In genomic region chr12:19282133-19282532, GRCh38 we compare ENCODE assay signal across 26 cellular contexts.
DNase-seq lines count a peak whose midpoint lies in the region; ATAC-seq, FAIRE-seq and TF ChIP-seq lines count a peak whose summit lies in the region.
"Had no signal": no experiment of that assay in that cellular context is flagged by ENCODE, and none has a peak within 500 bp of the region (broad histone marks: within the 10 kb centered on the region; RNA-seq: fewer than 3 reads in every experiment).

No MANE protein-coding gene starts in this region.

- no peaks in the 10 kb centered on the region for H3K23me2 ChIP-seq in H1 (ENCODE audit: low read depth, low read length)

- H3K36me3 ChIP-seq in IMR-90 (ENCODE audit: control insufficient read depth, insufficient read depth, low read length) (peaks cover 14% of the 10 kb centered on the region), H1 (ENCODE audit: control insufficient read depth in 2 of 4, insufficient read depth in 4 of 4, low read length in 3 of 4) (peaks cover 0 to 46% (median 15%) of the 10 kb centered on the region in 4 experiments; a peak in 6 of 8 replicates)
- H3K36me3 ChIP-seq: BE2C had no signal

- no peak overlapping the region for H3K18ac ChIP-seq in IMR-90 (ENCODE audit: low read depth, low read length)
- no peak overlapping the region for H3K18ac ChIP-seq in H1 (ENCODE audit: extremely low read depth, low read length)

- H3K79me1 ChIP-seq in IMR-90 (ENCODE audit: low read depth in 1 of 2, low read length in 2 of 2), result peaks cover 0 to 4% of the 10 kb centered on the region in 2 experiments; a peak in 1 of 4 replicates
- H3K79me1 ChIP-seq in H1 (ENCODE audit: low read depth, low read length), result no peaks in the 10 kb centered on the region; the same call in 1 of the 2 replicates

- H3K27ac ChIP-seq in A549 (no peak overlapping the region), IMR-90 (ENCODE audit: insufficient read depth, low read length) (no peak overlapping the region), VCaP (peak overlapping the region; percentile 40), H1 (ENCODE audit: low read depth, low read length) (no peak overlapping the region)
- H3K27ac ChIP-seq: BLaER1 had no signal

- H2BK5ac ChIP-seq in IMR-90 (ENCODE audit: low read depth, low read length, poor library complexity, severe bottlenecking), result no peak overlapping the region
- no peak overlapping the region for H2BK5ac ChIP-seq in H1 (ENCODE audit: low read depth, low read length)

- TF ChIP-seq EP300 in A549 (IDR thresholded peaks at IDR 0.05), result no peak
- no peak for TF ChIP-seq EP300 in H1 (IDR thresholded peaks at IDR 0.05; ENCODE audit: borderline replicate concordance in 1 of 2, low read depth in 2 of 2, low read length in 2 of 2)

- H2AK5ac ChIP-seq in IMR-90 (ENCODE audit: low read depth, low read length) (no peak overlapping the region), H1 (ENCODE audit: low read depth, low read length) (no peak overlapping the region)

- BruUV-seq in IMR-90 (replicated peaks; lab: Mats Ljungman, UMichigan), result no TSS peak

- CTCF ChIA-PET in A549 (lab: Yijun Ruan, JAX), result no interaction called here
- CTCF ChIA-PET in IMR-90 (lab: Yijun Ruan, JAX), result no interaction called here
- CTCF ChIA-PET in H1 (lab: Charles Lee; ENCODE audit: partially characterized antibody), result interaction anchor here (1.0 kb wide), 1 partner anchor 9 kb away, joined by 3 read pairs; no protein-coding TSS in a partner anchor

- H3K23ac ChIP-seq in IMR-90 (ENCODE audit: low read depth, low read length) (no peak overlapping the region), H1 (ENCODE audit: insufficient read length) (no peak overlapping the region)

- no peaks in the 10 kb centered on the region for H4K20me1 ChIP-seq in IMR-90 (ENCODE audit: insufficient read depth, low read length)
- no peaks in the 10 kb centered on the region for H4K20me1 ChIP-seq in H1 (replicated peaks in 1 of 2; ENCODE audit: control insufficient read depth in 1 of 2, insufficient read depth in 2 of 2, low read length in 2 of 2)
- H4K20me1 ChIP-seq: BLaER1 had no signal

- no peaks in the 10 kb centered on the region for H3K79me2 ChIP-seq in H1 (ENCODE audit: control insufficient read depth in 1 of 2, insufficient read depth in 2 of 2, low read length in 2 of 2)

- POLR2A ChIA-PET in A549 (lab: Yijun Ruan, JAX) (no interaction called here), IMR-90 (lab: Charles Lee; ENCODE audit: unreplicated experiment) (no interaction called here), H1 (lab: Charles Lee; ENCODE audit: partially characterized antibody) (no interaction called here)

- H2BK20ac ChIP-seq in IMR-90 (ENCODE audit: low read depth, low read length) (no peak overlapping the region), H1 (ENCODE audit: low read length) (no peak overlapping the region)

- H3K14ac ChIP-seq in IMR-90 (replicated peaks; ENCODE audit: low read depth, low read length) (no peak overlapping the region), H1 (ENCODE audit: insufficient read length) (no peak overlapping the region)

- H2BK12ac ChIP-seq in H1 (ENCODE audit: low read depth, low read length), result no peak overlapping the region

- DNase-seq in A549 (ENCODE audit: low read depth in 1 of 2, low spot score in 1 of 2) (no peak), IMR-90 (no peak), H1 (ENCODE audit: low read depth in 1 of 2, low spot score in 2 of 2) (no peak), OCI-M2 (lab: John Stamatoyannopoulos, UW; ENCODE audit: unreplicated experiment) (no peak), 8988T (no peak)
- DNase-seq in stimulated activated naive CD8-positive, alpha-beta T cell treated with anti-CD3 and anti-CD28 coated beads, Interleukin-15, Interleukin-2, amounts not matched to agents 100 U/mL and 50 U/mL, for 24 hours, result no peak
- DNase-seq: ACHN; BE2C; C1 segment of cervical spinal cord; CD4-positive, alpha-beta memory T cell; CD4-positive, CD25-positive, alpha-beta regulatory T cell; CD8-positive, alpha-beta memory T cell; COR-L47; DMS 273 treated with DMSO at 0.1 percent for 48 hours; DMS153; DMS53; DMS79; DND-41; EL; GDM1 had no signal

- no peaks in the 10 kb centered on the region for H3K9me1 ChIP-seq in IMR-90 (ENCODE audit: insufficient read depth, low read length)

- H3K56ac ChIP-seq in IMR-90 (ENCODE audit: extremely low read depth, insufficient read depth, low read length), result no peak overlapping the region
- no peak overlapping the region for H3K56ac ChIP-seq in H1 (replicated peaks; ENCODE audit: insufficient read length, low read depth, low read length)

- TF ChIP-seq CTCF in A549 (IDR thresholded peaks at IDR 0.05) (no peak), IMR-90 (conservative IDR thresholded peaks at IDR 0.05; ENCODE audit: low read depth, low read length) (no peak), VCaP (conservative IDR thresholded peaks at IDR 0.05) (no peak), H1 (IDR thresholded peaks at IDR 0.05; ENCODE audit: control extremely low read depth in 1 of 3, insufficient read depth in 1 of 3, low read depth in 1 of 3, low read length in 3 of 3) (no peak)

- H3K4me1 ChIP-seq in A549 (no peaks in the 10 kb centered on the region), IMR-90 (ENCODE audit: control insufficient read depth, insufficient read depth, low read length) (no peaks in the 10 kb centered on the region), H1 (replicated peaks in 1 of 4; ENCODE audit: control insufficient read depth in 3 of 4, insufficient read depth in 4 of 4, low read length in 3 of 4) (no peaks in the 10 kb centered on the region)
- H3K4me1 ChIP-seq: BE2C, BLaER1 had no signal

- in situ Hi-C loops in IMR-90 (cut with MboI; ENCODE audit: low sequenced_read_pairs), result loop anchor here (25.0 kb wide), 1 partner anchor 845 kb away; no protein-coding TSS in a partner anchor

- H3K4me2 ChIP-seq in A549 (no peak overlapping the region), IMR-90 (ENCODE audit: low read depth, low read length) (no peak overlapping the region), H1 (ENCODE audit: insufficient read depth in 1 of 2, low read depth in 2 of 2, low read length in 2 of 2) (no peak overlapping the region)
- H3K4me2 ChIP-seq: BLaER1 had no signal

- no peak overlapping the region for H2AK9ac ChIP-seq in IMR-90 (replicated peaks; ENCODE audit: low read depth, low read length, poor library complexity)

- H2BK120ac ChIP-seq in IMR-90 (ENCODE audit: low read depth, low read length) (no peak overlapping the region), H1 (replicated peaks; ENCODE audit: low read depth, low read length) (no peak overlapping the region)

- no peak for TF ChIP-seq POLR2A in A549 (IDR thresholded peaks at IDR 0.05; ENCODE audit: low read length)
- TF ChIP-seq POLR2A in IMR-90 (IDR thresholded peaks at IDR 0.05; ENCODE audit: low read depth, low read length), result no peak
- TF ChIP-seq POLR2A in H1 (IDR thresholded peaks at IDR 0.05; ENCODE audit: control extremely low read depth in 1 of 2, low read depth in 2 of 2, low read length in 2 of 2), result no peak

- H4K91ac ChIP-seq in IMR-90 (ENCODE audit: insufficient read depth, low read depth, low read length) (no peak overlapping the region), H1 (replicated peaks; ENCODE audit: insufficient read length, low read length) (no peak overlapping the region)

- H4K8ac ChIP-seq in IMR-90 (ENCODE audit: low read depth in 2 of 2, low read length in 2 of 2) (no peak overlapping the region), H1 (ENCODE audit: extremely low read depth, insufficient read depth, low read length) (no peak overlapping the region)

- no peak overlapping the region for H3K4ac ChIP-seq in IMR-90 (ENCODE audit: low read depth, low read length)
- no peak overlapping the region for H3K4ac ChIP-seq in H1 (replicated peaks; ENCODE audit: insufficient read length, low read depth, low read length)

- H3K9me3 ChIP-seq in A549, result no peaks in the 10 kb centered on the region
- H3K9me3 ChIP-seq in IMR-90 (ENCODE audit: control insufficient read depth, insufficient read depth, low read length), result no peaks in the 10 kb centered on the region
- H3K9me3 ChIP-seq in H1 (ENCODE audit: insufficient read depth in 2 of 2, low read depth in 1 of 2, low read length in 1 of 2), result no peaks in the 10 kb centered on the region
- H3K9me3 ChIP-seq: BE2C, BLaER1 had no signal

- ATAC-seq in A549, result no peak
- ATAC-seq in IMR-90 (ENCODE audit: low read depth), result no peak
- no peak for ATAC-seq in GM21737 (IDR thresholded peaks at IDR 0.05; ENCODE audit: unreplicated experiment)
- ATAC-seq in stimulated activated naive CD8-positive, alpha-beta T cell treated with anti-CD3 and anti-CD28 coated beads, Interleukin-15, Interleukin-2, amounts not matched to agents 100 U/mL and 50 U/mL, for 24 hours, result no peak
- ATAC-seq: GM12878 had no signal

- H2BK15ac ChIP-seq in IMR-90 (ENCODE audit: low read depth, low read length) (no peak overlapping the region), H1 (ENCODE audit: low read length) (no peak overlapping the region)

- no peak for TF ChIP-seq RAD21 in A549 (conservative IDR thresholded peaks at IDR 0.05 in 1 of 2, IDR thresholded peaks at IDR 0.05 in 1 of 2)
- no peak for TF ChIP-seq RAD21 in IMR-90 (IDR thresholded peaks at IDR 0.05; ENCODE audit: low read length)
- TF ChIP-seq RAD21 in H1 (IDR thresholded peaks at IDR 0.05 in 1 of 2, conservative IDR thresholded peaks at IDR 0.05 in 1 of 2; ENCODE audit: low read depth in 2 of 2, low read length in 2 of 2), result no peak

- H4K5ac ChIP-seq in IMR-90 (ENCODE audit: low read depth, low read length), result no peak overlapping the region
- no peak overlapping the region for H4K5ac ChIP-seq in H1 (ENCODE audit: insufficient read length, low read depth, low read length)

- FAIRE-seq in A549 (lab: Jason Lieb, UNC), result no peak
- no peak for FAIRE-seq in H1 (lab: Jason Lieb, UNC)
- FAIRE-seq: GM12878, GM12892, GM18507 had no signal

- H2AFZ ChIP-seq in IMR-90 (replicated peaks; ENCODE audit: low read length, poor library complexity), result no peak overlapping the region
- no peak overlapping the region for H2AFZ ChIP-seq in H1 (ENCODE audit: low read length)

- H3K27me3 ChIP-seq in IMR-90 (ENCODE audit: control insufficient read depth, insufficient read depth, low read length) (no peaks in the 10 kb centered on the region), H1 (replicated peaks in 1 of 4; ENCODE audit: control insufficient read depth in 3 of 4, extremely low read depth in 1 of 4, insufficient read depth in 3 of 4, low read length in 3 of 4) (no peaks in the 10 kb centered on the region)
- H3K27me3 ChIP-seq: BE2C, BLaER1 had no signal

- H3K4me3 ChIP-seq in A549, result no peak overlapping the region
- no peak overlapping the region for H3K4me3 ChIP-seq in IMR-90 (ENCODE audit: insufficient read depth, low read depth, low read length)
- H3K4me3 ChIP-seq in H1 (ENCODE audit: extremely low read depth in 1 of 4, insufficient read depth in 2 of 4, low read depth in 3 of 4, low read length in 4 of 4), result no peak overlapping the region
- H3K4me3 ChIP-seq: BLaER1, GM12878 had no signal

- dilution Hi-C loops in IMR-90 (cut with HindIII; ENCODE audit: low sequenced_read_pairs, unreplicated experiment), result no loop called here

- no peak overlapping the region for H3K9ac ChIP-seq in IMR-90 (ENCODE audit: low read depth, low read length)
- no peak overlapping the region for H3K9ac ChIP-seq in H1 (replicated peaks in 1 of 4; ENCODE audit: extremely low read depth in 1 of 4, low read depth in 3 of 4, low read length in 3 of 4)
- H3K9ac ChIP-seq: BLaER1 had no signal

- intact Hi-C loops in IMR-90 (cut with micrococcal nuclease), result loop anchor here (10.0 kb wide), 2 partner anchors 847 to 1027 kb away; no protein-coding TSS in a partner anchor

Comparison
In these comparisons a context has a peak if more than half of its experiments do, and no peak if none do; other contexts are left out.
1. Of the 18 proteins assayed by ChIP-seq in both H1 and A549: peak only in H1: none; only in A549: none; in both: MAFK; in neither: 17.